ENCODE assay signal across 23 cellular contexts in the genomic region with DNA sequence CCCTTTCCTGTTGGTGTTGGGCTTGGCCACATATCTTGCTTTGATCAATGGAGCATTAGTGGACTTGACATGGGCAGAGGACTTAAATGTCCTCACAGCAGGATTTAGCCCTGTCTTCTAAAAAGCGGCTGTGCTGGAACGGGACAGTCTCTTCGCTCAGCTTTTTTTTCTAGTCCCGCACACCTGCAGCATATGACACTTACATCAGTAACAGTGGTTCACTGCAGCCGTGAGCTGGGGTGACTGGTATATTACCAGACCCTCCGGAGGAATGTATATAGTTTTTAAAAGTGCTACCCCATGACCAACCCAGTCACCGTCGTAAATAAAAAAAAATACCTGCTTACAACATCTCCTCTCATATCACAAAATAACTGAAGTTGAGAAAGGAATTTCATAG.
"Had no signal": no experiment of that assay in that cellular context is flagged by ENCODE, and none has a peak within 500 bp of the region (broad histone marks: within the 10 kb centered on the region; RNA-seq: fewer than 3 reads in every experiment).

No MANE protein-coding gene starts in this region.

- ATAC-seq: K562 had no signal

- H3K9me3 Mint-ChIP-seq: IgD-negative memory B cell had no signal

- H3K36me3 ChIP-seq: SJSA1 had no signal

- H3K9ac ChIP-seq: KMS-11 had no signal

- H3K4me2 ChIP-seq: KMS-11 had no signal

- H3K27ac ChIP-seq: KMS-11, SJSA1, SK-N-MC had no signal

- H3K27me3 Mint-ChIP-seq: IgD-negative memory B cell had no signal

- H3K9me3 ChIP-seq: SJSA1 had no signal

- H3K4me3 ChIP-seq: K562, SJSA1, SK-N-MC had no signal

- H3K4me3 Mint-ChIP-seq: IgD-negative memory B cell had no signal

- H3K4me1 ChIP-seq: SJSA1 had no signal

- FAIRE-seq: K562, RCC 7860 had no signal

- H3K27ac Mint-ChIP-seq: IgD-negative memory B cell had no signal

- DNase-seq: Kasumi-1, MM.1S, NCI-H1092 treated with DMSO at 0.1 percent for 48 hours, NCI-H1436, NCI-H187, NCI-H2029, NCI-H2081 treated with DMSO at 0.1 percent for 48 hours, NCI-H2171, NCI-H226, NCI-H446, NCI-H510A, NCI-H524 treated with DMSO at 0.1 percent for 48 hours, NCI-H69, NCI-H774, Right ventricle myocardium superior, RPMI8226, SIG-M5 had no signal

- H3K27me3 ChIP-seq: SJSA1 had no signal
